ENCODE assay signal across 20 cellular contexts in genomic region chr7:105315357-105315756, GRCh38.
DNase-seq lines count a peak whose midpoint lies in the region; ATAC-seq and TF ChIP-seq lines count a peak whose summit lies in the region.
"Had no signal": no experiment of that assay in that cellular context is flagged by ENCODE, and none has a peak within 500 bp of the region (broad histone marks: within the 10 kb centered on the region; RNA-seq: fewer than 3 reads in every experiment).

No MANE protein-coding gene starts in this region.

- no peak overlapping the region for H3K4me2 ChIP-seq in mesenchymal stem cell (ENCODE audit: low read length, poor library complexity, severe bottlenecking)

- no peaks in the 10 kb centered on the region for H3K27me3 ChIP-seq in mesenchymal stem cell (ENCODE audit: control insufficient read depth in 1 of 2, insufficient read depth in 1 of 2, low read length in 2 of 2)
- no peaks in the 10 kb centered on the region for H3K27me3 ChIP-seq in upper lobe of left lung
- H3K27me3 ChIP-seq: BE2C had no signal

- TF ChIP-seq CTCF in HFFc6 (IDR thresholded peaks at IDR 0.05) (no peak), upper lobe of left lung (IDR thresholded peaks at IDR 0.05) (no peak)

- H2BK12ac ChIP-seq in mesenchymal stem cell (ENCODE audit: low read length in 2 of 2): no peak overlapping the region

- no peaks in the 10 kb centered on the region for H3K36me3 Mint-ChIP-seq in HFFc6 (ENCODE audit: low read depth)

- no peak overlapping the region for H4K91ac ChIP-seq in mesenchymal stem cell (ENCODE audit: low read length)

- H3K9me3 ChIP-seq in mesenchymal stem cell (ENCODE audit: control insufficient read depth, low read length): no peaks in the 10 kb centered on the region
- no peaks in the 10 kb centered on the region for H3K9me3 ChIP-seq in upper lobe of left lung
- H3K9me3 ChIP-seq: BE2C, HAP-1 had no signal

- H3K18ac ChIP-seq in mesenchymal stem cell (ENCODE audit: low read depth in 1 of 2, low read length in 2 of 2): no peak overlapping the region

- H4K8ac ChIP-seq in mesenchymal stem cell (ENCODE audit: low read length): no peak overlapping the region

- no peak overlapping the region for H2BK5ac ChIP-seq in mesenchymal stem cell (ENCODE audit: low read depth, low read length, poor library complexity, severe bottlenecking)

- H3K27ac ChIP-seq in mesenchymal stem cell (ENCODE audit: low read length, poor library complexity, severe bottlenecking): no peak overlapping the region
- no peak overlapping the region for H3K27ac ChIP-seq in upper lobe of left lung
- H3K27ac ChIP-seq: HL-60 had no signal

- no peak for ATAC-seq in upper lobe of left lung (ENCODE audit: low FRiP score in 2 of 2)

- no peak overlapping the region for H2BK120ac ChIP-seq in mesenchymal stem cell (ENCODE audit: low read depth, low read length)

- H3K23ac ChIP-seq in mesenchymal stem cell (ENCODE audit: low read length in 2 of 2): no peak overlapping the region

- no peaks in the 10 kb centered on the region for H3K27me3 Mint-ChIP-seq in HFFc6 (ENCODE audit: insufficient read depth)
- H3K27me3 Mint-ChIP-seq: CD4-positive, alpha-beta T cell had no signal

- H2AK5ac ChIP-seq in mesenchymal stem cell (ENCODE audit: low read length, severe bottlenecking): no peak overlapping the region

- no peak overlapping the region for H2AFZ ChIP-seq in mesenchymal stem cell (ENCODE audit: low read depth, low read length)

- peaks cover 20% of the 10 kb centered on the region for H3K79me1 ChIP-seq in mesenchymal stem cell (replicated peaks; ENCODE audit: low read length, poor library complexity, severe bottlenecking)

- DNase-seq in DMS79 treated with DMSO at 0.1 percent for 48 hours (lab: John Stamatoyannopoulos, UW) (peak; percentile 71), NCI-H1092 treated with DMSO at 0.1 percent for 48 hours (lab: John Stamatoyannopoulos, UW) (peak; percentile 42), fibroblast of gingiva (ENCODE audit: low read depth) (peak; percentile 35), mesenchymal stem cell (no peak), HFFc6 (no peak), upper lobe of left lung (no peak), NCI-H1048 (lab: John Stamatoyannopoulos, UW) (no peak)
- DNase-seq: BE2C; Calu3; CD4-positive, alpha-beta T cell; DMS53; NCI-H1436 treated with DMSO at 0.1 percent for 48 hours; NCI-H2081; NCI-H345; NCI-H526; NK-92 treated with Interleukin-12 subunit alpha and Interleukin-12 subunit beta, amount 100 ng/mL, for 24 hours; OCI-M1; RPMI8226 had no signal

- H2BK15ac ChIP-seq in mesenchymal stem cell (ENCODE audit: low read depth, poor library complexity, severe bottlenecking): no peak overlapping the region

- H3K4me3 Mint-ChIP-seq in HFFc6: no peak overlapping the region
- H3K4me3 Mint-ChIP-seq: CD4-positive, alpha-beta T cell had no signal

- no peak for TF ChIP-seq POLR2A in upper lobe of left lung (IDR thresholded peaks at IDR 0.05)

- peaks cover 24% of the 10 kb centered on the region for H3K4me1 Mint-ChIP-seq in HFFc6 (ENCODE audit: low read depth)

- no peaks in the 10 kb centered on the region for H3K36me3 ChIP-seq in mesenchymal stem cell (ENCODE audit: control insufficient read depth in 1 of 2, insufficient read depth in 2 of 2, low read depth in 1 of 2, low read length in 2 of 2)
- no peaks in the 10 kb centered on the region for H3K36me3 ChIP-seq in upper lobe of left lung
- H3K36me3 ChIP-seq: BE2C, HAP-1 had no signal

- no peak overlapping the region for H3K4ac ChIP-seq in mesenchymal stem cell (ENCODE audit: low read depth in 1 of 2, low read length in 2 of 2)

- H3K14ac ChIP-seq in mesenchymal stem cell (ENCODE audit: low read length in 2 of 2): no peak overlapping the region

- no peak for TF ChIP-seq EP300 in upper lobe of left lung (IDR thresholded peaks at IDR 0.05)

- peak overlapping the region; percentile 8 for H3K9ac ChIP-seq in mesenchymal stem cell (ENCODE audit: low read length)

- 95% methylated on average over 2 of the region's 2 CpGs for WGBS in mesenchymal stem cell
- 63 to 77% methylated on average over 2 of the region's 2 CpGs for WGBS in upper lobe of left lung, 2 donors

- no peaks in the 10 kb centered on the region for H3K9me3 Mint-ChIP-seq in HFFc6
- H3K9me3 Mint-ChIP-seq: CD4-positive, alpha-beta T cell had no signal

- H3K27ac Mint-ChIP-seq in HFFc6: no peak overlapping the region

- H3K4me1 ChIP-seq in mesenchymal stem cell (ENCODE audit: control insufficient read depth, insufficient read depth, low read depth, low read length): peaks cover 1% of the 10 kb centered on the region
- H3K4me1 ChIP-seq in upper lobe of left lung: no peaks in the 10 kb centered on the region

- H3K4me3 ChIP-seq in mesenchymal stem cell (ENCODE audit: insufficient read depth in 1 of 2, low read depth in 1 of 2, low read length in 2 of 2): no peak overlapping the region
- H3K4me3 ChIP-seq in upper lobe of left lung: no peak overlapping the region
- H3K4me3 ChIP-seq: HAP-1 had no signal

Comparison
In these comparisons a context has a peak if more than half of its experiments do, and no peak if none do; other contexts are left out.
1. DNase-seq: peak in DMS79 treated with DMSO at 0.1 percent for 48 hours (single experiment), NCI-H1092 treated with DMSO at 0.1 percent for 48 hours (single experiment) and fibroblast of gingiva (single experiment); none in mesenchymal stem cell (single experiment), HFFc6 (single experiment), upper lobe of left lung (0 of 2) and NCI-H1048 (single experiment).